Comparison of ENCODE assay signal across 19 cellular contexts in the genomic region with DNA sequence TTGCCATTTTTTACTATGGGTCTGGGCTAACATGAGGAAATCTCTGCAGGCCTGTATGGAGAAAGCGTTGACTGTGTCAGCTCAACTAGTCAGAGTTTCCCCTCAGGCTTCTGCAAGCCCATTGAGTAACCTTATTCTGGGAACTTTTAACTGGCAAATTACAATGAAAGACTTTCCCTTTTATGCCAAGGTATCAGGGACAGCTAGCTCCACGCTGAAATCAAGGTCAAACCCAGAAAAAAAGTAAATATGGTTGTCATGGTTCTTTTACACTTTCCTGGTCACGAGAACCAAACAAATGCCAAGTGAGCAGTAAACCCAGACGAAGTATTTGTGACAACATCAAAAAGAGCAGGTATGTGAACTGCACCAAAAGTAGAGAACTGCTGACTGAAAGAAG. TPM values are rescaled to one million over a fixed set of nuclear protein-coding genes. Genes with fewer than 3 reads are reported as not detected.
A peak's percentile ranks its signal among the peaks of the same experiment; 100 is the strongest.
DNase-seq lines count a peak whose midpoint lies in the region; ATAC-seq, FAIRE-seq and TF ChIP-seq lines count a peak whose summit lies in the region.
"Had no signal": no experiment of that assay in that cellular context is flagged by ENCODE, and none has a peak within 500 bp of the region (broad histone marks: within the 10 kb centered on the region; RNA-seq: fewer than 3 reads in every experiment).

No MANE protein-coding gene starts in this region.

- WGBS in pancreas, 2 donors, result 13 to 17% methylated on average over 4 of the region's 4 CpGs
- 71 to 76% methylated on average over 4 of the region's 4 CpGs for WGBS in thyroid gland, 2 donors
- WGBS in esophagus squamous epithelium, 2 donors, result 75 to 80% methylated on average over 4 of the region's 4 CpGs

- no peaks in the 10 kb centered on the region for H3K27me3 Mint-ChIP-seq in activated naive CD8-positive, alpha-beta T cell treated with anti-CD3 and anti-CD28 coated beads, Interleukin-2, amount 50 U/mL, for 24 hours
- no peaks in the 10 kb centered on the region for H3K27me3 Mint-ChIP-seq in activated naive CD8-positive, alpha-beta T cell treated with anti-CD3 and anti-CD28 coated beads for 36 hours
- H3K27me3 Mint-ChIP-seq: CD4-positive, alpha-beta memory T cell had no signal

- peaks cover 53% of the 10 kb centered on the region for H3K36me3 Mint-ChIP-seq in activated naive CD8-positive, alpha-beta T cell treated with anti-CD3 and anti-CD28 coated beads, Interleukin-2, amount 50 U/mL, for 24 hours (ENCODE audit: low read depth)
- peaks cover 32% of the 10 kb centered on the region for H3K36me3 Mint-ChIP-seq in activated naive CD8-positive, alpha-beta T cell treated with anti-CD3 and anti-CD28 coated beads for 36 hours

- H3K27me3 ChIP-seq in pancreas (no peaks in the 10 kb centered on the region), thyroid gland (no peaks in the 10 kb centered on the region), esophagus squamous epithelium (no peaks in the 10 kb centered on the region)
- H3K27me3 ChIP-seq: BLaER1 had no signal

- H3K27ac ChIP-seq in pancreas, result peak overlapping the region; percentile 43 to 90 (median 68)
- H3K27ac ChIP-seq in thyroid gland, result peak overlapping the region; percentile 79 to 87 (median 82)
- no peak overlapping the region for H3K27ac ChIP-seq in esophagus squamous epithelium
- H3K27ac ChIP-seq: BLaER1 had no signal

- H3K4me3 ChIP-seq in pancreas (no peak overlapping the region), thyroid gland (replicated peaks in 1 of 3) (no peak overlapping the region), esophagus squamous epithelium (no peak overlapping the region)
- H3K4me3 ChIP-seq: BLaER1 had no signal

- H3K4me1 ChIP-seq in pancreas, result peaks cover 16 to 36% (median 23%) of the 10 kb centered on the region in 3 donors
- peaks cover 16 to 32% of the 10 kb centered on the region in 2 donors for H3K4me1 ChIP-seq in thyroid gland
- no peaks in the 10 kb centered on the region for H3K4me1 ChIP-seq in esophagus squamous epithelium
- H3K4me1 ChIP-seq: BLaER1 had no signal

- H3K9me3 ChIP-seq in pancreas (no peaks in the 10 kb centered on the region), thyroid gland (no peaks in the 10 kb centered on the region), esophagus squamous epithelium (no peaks in the 10 kb centered on the region)
- H3K9me3 ChIP-seq: BLaER1 had no signal

- peaks cover 4% of the 10 kb centered on the region for H3K4me1 Mint-ChIP-seq in activated naive CD8-positive, alpha-beta T cell treated with anti-CD3 and anti-CD28 coated beads, Interleukin-2, amount 50 U/mL, for 24 hours
- H3K4me1 Mint-ChIP-seq in activated naive CD8-positive, alpha-beta T cell treated with anti-CD3 and anti-CD28 coated beads for 36 hours, result peaks cover 8% of the 10 kb centered on the region
- H3K4me1 Mint-ChIP-seq: CD14-positive monocyte had no signal

- no peaks in the 10 kb centered on the region for H3K9me3 Mint-ChIP-seq in activated naive CD8-positive, alpha-beta T cell treated with anti-CD3 and anti-CD28 coated beads, Interleukin-2, amount 50 U/mL, for 24 hours
- H3K9me3 Mint-ChIP-seq in activated naive CD8-positive, alpha-beta T cell treated with anti-CD3 and anti-CD28 coated beads for 36 hours, result no peaks in the 10 kb centered on the region
- H3K9me3 Mint-ChIP-seq: CD14-positive monocyte; CD4-positive, alpha-beta memory T cell; HFFc6 had no signal

- FAIRE-seq in pancreas (lab: Jason Lieb, UNC), result no peak
- FAIRE-seq: HTR-8/SVneo had no signal

- peaks cover 23 to 64% (median 50%) of the 10 kb centered on the region in 3 donors for H3K36me3 ChIP-seq in pancreas
- H3K36me3 ChIP-seq in thyroid gland, result peaks cover 58 to 75% of the 10 kb centered on the region in 2 donors
- peaks cover 17 to 100% (median 48%) of the 10 kb centered on the region in 3 donors for H3K36me3 ChIP-seq in esophagus squamous epithelium

- H3K27ac Mint-ChIP-seq in activated naive CD8-positive, alpha-beta T cell treated with anti-CD3 and anti-CD28 coated beads, Interleukin-2, amount 50 U/mL, for 24 hours, result peak overlapping the region; percentile 41
- H3K27ac Mint-ChIP-seq in activated naive CD8-positive, alpha-beta T cell treated with anti-CD3 and anti-CD28 coated beads for 36 hours, result no peak overlapping the region
- H3K27ac Mint-ChIP-seq: HFFc6 had no signal

- no peak overlapping the region for H3K4me3 Mint-ChIP-seq in activated naive CD8-positive, alpha-beta T cell treated with anti-CD3 and anti-CD28 coated beads, Interleukin-2, amount 50 U/mL, for 24 hours
- H3K4me3 Mint-ChIP-seq in activated naive CD8-positive, alpha-beta T cell treated with anti-CD3 and anti-CD28 coated beads for 36 hours, result no peak overlapping the region
- H3K4me3 Mint-ChIP-seq: CD14-positive monocyte; CD4-positive, alpha-beta memory T cell; HFFc6 had no signal

- no peak for TF ChIP-seq CTCF in pancreas (IDR thresholded peaks at IDR 0.05)
- no peak for TF ChIP-seq CTCF in thyroid gland (IDR thresholded peaks at IDR 0.05)
- no peak for TF ChIP-seq CTCF in esophagus squamous epithelium (IDR thresholded peaks at IDR 0.05)

- intact Hi-C loops in pancreas (cut with DNase I), result no loop called here
- intact Hi-C loops in thyroid gland (cut with DNase I), result no loop called here
- intact Hi-C loops in esophagus squamous epithelium (cut with DNase I), result no loop called here

- no peak for ATAC-seq in activated naive CD8-positive, alpha-beta T cell treated with anti-CD3 and anti-CD28 coated beads, Interleukin-2, amount 50 U/mL, for 24 hours
- ATAC-seq in left lobe of liver (peak; percentile 84), pancreas (peak; percentile 86 to 94 (median 88)), HG03175 (IDR thresholded peaks at IDR 0.05; ENCODE audit: unreplicated experiment) (no peak)
- ATAC-seq: HCT116 had no signal

- TF ChIP-seq POLR2A in thyroid gland (IDR thresholded peaks at IDR 0.05) (peak in 1 of 2 donors; percentile 37), esophagus squamous epithelium (IDR thresholded peaks at IDR 0.05) (no peak)

- no peak for DNase-seq in activated naive CD8-positive, alpha-beta T cell treated with anti-CD3 and anti-CD28 coated beads, Interleukin-2, amount 50 U/mL, for 24 hours
- DNase-seq in activated naive CD8-positive, alpha-beta T cell treated with anti-CD3 and anti-CD28 coated beads for 36 hours, result no peak
- DNase-seq in left lobe of liver (ENCODE audit: low spot score), result peak; percentile 50
- DNase-seq in pancreas, result peak in 3 of 6 donors; percentile 29 to 42 (median 35)
- DNase-seq in thyroid gland, result peak in 1 of 2 donors; percentile 12
- no peak for DNase-seq in DMS 273 (lab: John Stamatoyannopoulos, UW; ENCODE audit: unreplicated experiment)
- no peak for DNase-seq in esophagus squamous epithelium (lab: John Stamatoyannopoulos, UW)
- DNase-seq: 8988T; CD4-positive, alpha-beta memory T cell; DMS79 treated with DMSO at 0.1 percent for 48 hours; GF-D8; GOT3; H7; HFFc6 had no signal

RNA-seq across cellular contexts. Expression of a gene that starts 13.8 kb away (rescaled TPM):
- 10 to 100 TPM; 39.4 to 39.6 TPM for total RNA-seq in activated naive CD8-positive, alpha-beta T cell treated with anti-CD3 and anti-CD28 coated beads for 36 hours
- 57.7 TPM for total RNA-seq in left lobe of liver
- total RNA-seq in pancreas, result 10 to 100 TPM; 32.8 to 39.7 (median 35.8) TPM
- polyA plus RNA-seq in pancreas, result 10 to 100 TPM; 12.4 to 23.5 TPM
- 10 to 100 TPM; 47.3 to 59.6 (median 49.5) TPM for total RNA-seq in thyroid gland
- 10 to 100 TPM; 19.4 to 28.8 (median 23.3) TPM for total RNA-seq in esophagus squamous epithelium

Comparison
In these comparisons a context has a peak if more than half of its experiments do, and no peak if none do; other contexts are left out.
1. ATAC-seq: peak in left lobe of liver (single experiment) and pancreas (4 of 4); none in activated naive CD8-positive, alpha-beta T cell treated with anti-CD3 and anti-CD28 coated beads, Interleukin-2, amount 50 U/mL, for 24 hours (single experiment) and HG03175 (single experiment).
2. H3K27ac ChIP-seq: peak in pancreas (4 of 4) and thyroid gland (3 of 3); none in esophagus squamous epithelium (0 of 4).